14 cellular contexts compared by ENCODE assay signal in the genomic region with DNA sequence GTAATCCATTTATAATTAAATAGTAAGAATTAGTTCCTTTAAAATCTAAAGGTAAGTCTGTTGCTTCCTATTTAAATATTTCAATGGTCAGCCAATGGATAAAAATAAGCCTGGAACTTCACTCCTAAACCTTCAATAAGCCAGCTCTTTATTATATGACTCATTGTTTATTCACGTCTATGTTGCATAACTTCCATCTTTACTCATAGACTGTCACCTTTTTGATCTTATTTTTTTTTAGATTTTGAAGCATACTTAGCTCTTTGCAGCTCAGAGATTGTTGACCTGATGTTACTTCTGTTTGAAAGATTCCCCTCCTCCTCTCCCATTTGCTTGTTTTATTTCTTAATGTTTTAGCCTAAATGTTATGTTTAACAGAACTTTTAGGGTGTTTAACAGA.
A peak's percentile ranks its signal among the peaks of the same experiment; 100 is the strongest.
DNase-seq lines count a peak whose midpoint lies in the region; ATAC-seq and TF ChIP-seq lines count a peak whose summit lies in the region.
"Had no signal": no experiment of that assay in that cellular context is flagged by ENCODE, and none has a peak within 500 bp of the region (broad histone marks: within the 10 kb centered on the region; RNA-seq: fewer than 3 reads in every experiment).

No MANE protein-coding gene starts in this region.

- peak; percentile 13 for DNase-seq in 8988T
- DNase-seq in HS-5 (ENCODE audit: low read depth), result peak; percentile 62
- DNase-seq in astrocyte of the cerebellum (ENCODE audit: low read depth), result peak; percentile 23
- DNase-seq in iris pigment epithelial cell (ENCODE audit: low read depth), result peak; percentile 79
- DNase-seq in suprapubic skin (ENCODE audit: low spot score in 2 of 2), result no peak
- no peak for DNase-seq in GM19238 (ENCODE audit: insufficient read length, low spot score)
- no peak for DNase-seq in NCI-H146 treated with DMSO at 0.1 percent for 48 hours (lab: John Stamatoyannopoulos, UW; ENCODE audit: unreplicated experiment)
- DNase-seq: ACHN; activated CD4-positive, alpha-beta T cell treated with anti-CD3 and anti-CD28 coated beads for 4 hours; activated T-cell treated with anti-CD3 and anti-CD28 coated beads, Interleukin-2, amount 50 U/mL, for 48 hours; anterior cingulate cortex; midbrain; stimulated activated CD8-positive, alpha-beta memory T cell treated with anti-CD3 and anti-CD28 coated beads, Interleukin-4, amount 100 ng/mL, for 48 hours had no signal

- no peaks in the 10 kb centered on the region for H3K27me3 ChIP-seq in suprapubic skin

- no peaks in the 10 kb centered on the region for H3K36me3 ChIP-seq in suprapubic skin

- no peaks in the 10 kb centered on the region for H3K9me3 ChIP-seq in suprapubic skin

- H3K4me1 ChIP-seq in suprapubic skin, result no peaks in the 10 kb centered on the region

- no peak for TF ChIP-seq EP300 in suprapubic skin (IDR thresholded peaks at IDR 0.05)

- in situ Hi-C loops in astrocyte of the cerebellum (cut with HindIII; ENCODE audit: low sequenced_read_pairs), result no loop called here

- 27% methylated on average over 1 of the region's 1 CpG for WGBS in suprapubic skin

- no peak for TF ChIP-seq POLR2A in suprapubic skin (IDR thresholded peaks at IDR 0.05)

- TF ChIP-seq CTCF in astrocyte of the cerebellum (IDR thresholded peaks at IDR 0.05; ENCODE audit: low read depth, low read length, missing control alignments) (no peak), suprapubic skin (IDR thresholded peaks at IDR 0.05) (no peak)

- H3K27ac ChIP-seq in suprapubic skin, result no peak overlapping the region

- no peak for ATAC-seq in HG02981 (IDR thresholded peaks at IDR 0.05; ENCODE audit: unreplicated experiment)

- H3K4me3 ChIP-seq in astrocyte of the cerebellum (ENCODE audit: low read depth, low read length) (no peak overlapping the region), suprapubic skin (no peak overlapping the region)

Comparison
In these comparisons a context has a peak if more than half of its experiments do, and no peak if none do; other contexts are left out.
1. DNase-seq: peak in 8988T (single experiment), HS-5 (single experiment), astrocyte of the cerebellum (single experiment) and iris pigment epithelial cell (single experiment); none in suprapubic skin (0 of 2), GM19238 (single experiment) and NCI-H146 treated with DMSO at 0.1 percent for 48 hours (single experiment).